ENCODE assay signal across 1 cellular context in genomic region chr3:171457263-171458055, GRCh38.
TF ChIP-seq lines count a peak whose summit lies in the region.

No MANE protein-coding gene starts in this region.

TF ChIP-seq in GM12878, 131 proteins besides CTCF, POLR2A, EP300 and RAD21 (continued from another document):
- TF ChIP-seq CUX1 (IDR thresholded peaks at IDR 0.05; ENCODE audit: insufficient replicate concordance, low read depth, low read length) (no peak), EED (IDR thresholded peaks at IDR 0.05; ENCODE audit: low read depth) (0 out of 2 replicates have a peak, but pooled peaks have one; percentile 9), ZBED1 (IDR thresholded peaks at IDR 0.05; ENCODE audit: borderline replicate concordance) (no peak), REST (IDR thresholded peaks at IDR 0.05; ENCODE audit: low read depth, low read length) (no peak), MLLT1 (IDR thresholded peaks at IDR 0.05) (no peak), NR2F1 (conservative IDR thresholded peaks at IDR 0.05) (0 out of 2 replicates have a peak, but pooled peaks have one; percentile 10), CREB1 (IDR thresholded peaks at IDR 0.05; ENCODE audit: low read depth) (no peak), HSF1 (IDR thresholded peaks at IDR 0.05; ENCODE audit: low read depth, low read length) (no peak), MXI1 (IDR thresholded peaks at IDR 0.05; ENCODE audit: low read depth, low read length) (no peak), SREBF2 (IDR thresholded peaks at IDR 0.05; ENCODE audit: low read length) (no peak), NBN (IDR thresholded peaks at IDR 0.05) (0 out of 2 replicates have a peak, but pooled peaks have one; percentile 3), TCF7 (IDR thresholded peaks at IDR 0.05; ENCODE audit: borderline replicate concordance) (no peak), MEF2B (IDR thresholded peaks at IDR 0.05; ENCODE audit: partially characterized antibody, poor library complexity, severe bottlenecking) (peak; percentile 5), JUNB (IDR thresholded peaks at IDR 0.05) (no peak), SRF (IDR thresholded peaks at IDR 0.05; ENCODE audit: low read depth in 2 of 2, low read length in 2 of 2) (0 out of 4 replicates have a peak, but pooled peaks of 1 of the 2 experiments have one; percentile 13)
TF ChIP-seq in GM12878: peak in this region for 5.
